ENCODE assay signal across 8 cellular contexts in the genomic region with DNA sequence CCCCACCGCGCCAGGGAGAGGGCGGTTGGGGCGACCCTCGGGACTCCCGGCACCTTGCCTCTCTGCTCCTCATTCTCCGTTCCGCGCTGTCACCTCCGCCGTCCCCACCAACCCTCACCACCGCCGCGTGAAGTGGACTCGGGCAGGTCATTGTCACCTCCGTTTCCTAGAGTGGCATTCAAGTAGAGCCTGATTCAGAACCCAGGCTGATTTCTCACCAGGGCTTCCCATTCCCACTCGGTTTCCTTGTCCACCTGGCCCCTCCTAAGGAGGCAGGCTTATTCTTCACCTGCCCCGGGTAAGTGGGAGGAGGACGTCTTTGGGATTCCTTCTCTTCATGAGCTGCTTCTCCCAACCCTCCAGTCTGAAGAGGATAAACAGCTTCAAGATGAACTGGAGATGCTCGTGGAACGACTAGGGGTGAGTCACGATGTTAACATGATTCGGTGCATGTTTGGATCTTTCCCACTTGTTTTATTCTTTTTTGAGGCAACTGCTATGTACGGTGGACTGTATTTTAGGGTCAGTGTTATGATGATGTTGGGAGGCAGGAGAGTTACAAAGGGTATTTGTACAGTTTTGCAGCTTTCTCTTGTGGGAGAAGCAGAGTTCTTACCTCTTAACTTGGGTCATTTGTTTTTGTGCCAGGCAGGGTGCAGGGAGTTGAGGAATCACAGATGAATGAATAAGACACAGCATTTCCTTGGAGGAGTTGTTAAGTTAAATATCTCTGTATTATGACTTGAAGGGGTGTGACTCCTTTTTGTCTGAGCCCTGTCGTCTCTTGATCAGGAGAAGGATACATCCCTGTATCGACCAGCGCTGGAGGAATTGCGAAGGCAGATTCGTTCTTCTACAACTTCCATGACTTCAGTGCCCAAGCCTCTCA. TPM values are rescaled to one million over a fixed set of nuclear protein-coding genes. Genes with fewer than 3 reads are reported as not detected.
DNase-seq lines count a peak whose midpoint lies in the region; ATAC-seq and TF ChIP-seq lines count a peak whose summit lies in the region.

No MANE protein-coding gene starts in this region.

- ATAC-seq in HG02678 (IDR thresholded peaks at IDR 0.05; ENCODE audit: unreplicated experiment) (no peak), HG03097 (IDR thresholded peaks at IDR 0.05; ENCODE audit: low FRiP score, unreplicated experiment) (no peak)

- H3K36me3 ChIP-seq in thyroid gland = peaks cover 36 to 41% of the 10 kb centered on the region in 2 donors

- peaks cover 11 to 13% of the 10 kb centered on the region in 2 donors for H3K4me1 ChIP-seq in thyroid gland

- H3K27me3 ChIP-seq in HL-60 (ENCODE audit: insufficient read depth, poor library complexity, severe bottlenecking) (no peaks in the 10 kb centered on the region), thyroid gland (no peaks in the 10 kb centered on the region)

- intact Hi-C loops in thyroid gland (cut with DNase I) = loop anchor here (5.0 kb wide), 1 partner anchor 122 kb away; no protein-coding TSS in a partner anchor

- no peak for TF ChIP-seq POLR2A in thyroid gland (IDR thresholded peaks at IDR 0.05)

- H3K27ac ChIP-seq in C4-2B (peak overlapping the region; percentile 86), HL-60 (replicated peaks) (peak overlapping the region; percentile 74), thyroid gland (peak overlapping the region in 1 of 3 donors; percentile 54)

- peak overlapping the region; percentile 95 for H3K4me3 ChIP-seq in HL-60 (replicated peaks; ENCODE audit: insufficient read depth, low read length)
- peak overlapping the region; percentile 56 to 88 (median 56) for H3K4me3 ChIP-seq in thyroid gland (replicated peaks in 1 of 3)

- WGBS in thyroid gland, 2 donors = 21 to 22% methylated on average over 23 to 26 of the region's 29 CpGs

- no peaks in the 10 kb centered on the region for H3K9me3 ChIP-seq in thyroid gland

- TF ChIP-seq CTCF in C4-2B (conservative IDR thresholded peaks at IDR 0.05) (no peak), HL-60 (IDR thresholded peaks at IDR 0.05; ENCODE audit: insufficient read depth, low read length) (no peak), thyroid gland (IDR thresholded peaks at IDR 0.05) (no peak)

- no peak for DNase-seq in HL-60 (ENCODE audit: low read depth in 1 of 2, low spot score in 1 of 2)
- DNase-seq in amniotic epithelial cell (ENCODE audit: low read depth) = peak; percentile 63
- peak; percentile 56 for DNase-seq in kidney tubule cell (ENCODE audit: low spot score)
- no peak for DNase-seq in thyroid gland
- no peak for DNase-seq in activated CD8-positive, alpha-beta memory T cell treated with anti-CD3 and anti-CD28 coated beads, Interleukin-2, amount 50 U/mL, for 48 hours

RNA-seq across cellular contexts. Expression of gene PSMD2, which starts 0.7 kb away (rescaled TPM):
- 100 to 1,000 TPM; 136 to 320 (median 244) TPM for total RNA-seq in thyroid gland

RNA-seq across cellular contexts. Expression of gene EIF4G1, which starts 14.7 kb away (rescaled TPM):
- total RNA-seq in thyroid gland = 100 to 1,000 TPM; 206 to 418 (median 348) TPM

RNA-seq across cellular contexts. Expression of gene ECE2, which starts 23.9 kb away (rescaled TPM):
- not detected for total RNA-seq in thyroid gland

RNA-seq across cellular contexts. Expression of gene FAM131A, which starts 37.7 kb away (rescaled TPM):
- total RNA-seq in thyroid gland = 10 to 100 TPM; 19.2 to 35.1 (median 22.5) TPM

RNA-seq across cellular contexts. Expression of gene CAMK2N2, which starts 38.4 kb away (rescaled TPM):
- not detected for total RNA-seq in thyroid gland

Comparison
In these comparisons a context has a peak if more than half of its experiments do, and no peak if none do; other contexts are left out.
1. DNase-seq: peak in amniotic epithelial cell (single experiment) and kidney tubule cell (single experiment); none in HL-60 (0 of 2), thyroid gland (0 of 2) and activated CD8-positive, alpha-beta memory T cell treated with anti-CD3 and anti-CD28 coated beads, Interleukin-2, amount 50 U/mL, for 48 hours (single experiment).